Comparison of ENCODE assay signal across 23 cellular contexts in the genomic region with DNA sequence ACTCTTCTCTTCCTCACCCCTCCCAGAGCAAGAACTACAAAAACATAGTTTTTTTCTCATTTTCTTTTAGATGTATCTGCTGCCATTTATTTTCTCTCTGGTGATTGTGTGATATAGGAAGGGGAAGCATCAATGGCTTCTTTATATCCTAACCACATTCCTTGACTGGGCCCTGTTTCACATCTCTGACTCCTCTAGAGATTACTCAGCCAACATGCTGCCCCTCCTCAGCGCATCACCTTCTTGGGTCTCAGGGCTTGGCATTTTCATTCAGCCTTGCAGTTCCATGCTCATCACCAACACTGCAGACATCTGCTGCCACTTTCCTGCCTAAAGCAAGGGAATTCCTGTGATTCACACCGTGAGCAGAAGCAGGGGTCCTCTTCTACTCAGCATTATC.
DNase-seq lines count a peak whose midpoint lies in the region; ATAC-seq and TF ChIP-seq lines count a peak whose summit lies in the region.
"Had no signal": no experiment of that assay in that cellular context is flagged by ENCODE, and none has a peak within 500 bp of the region (broad histone marks: within the 10 kb centered on the region; RNA-seq: fewer than 3 reads in every experiment).

No MANE protein-coding gene starts in this region.

- no peak overlapping the region for H3K9ac ChIP-seq in mesendoderm (ENCODE audit: low read length)

- no peaks in the 10 kb centered on the region for H3K9me3 Mint-ChIP-seq in stimulated activated naive CD8-positive, alpha-beta T cell treated with anti-CD3 and anti-CD28 coated beads, Interleukin-15, amount 100 ng/mL, for 72 hours
- H3K9me3 Mint-ChIP-seq in activated CD8-positive, alpha-beta T cell treated with anti-CD3 and anti-CD28 coated beads for 36 hours: no peaks in the 10 kb centered on the region

- no peaks in the 10 kb centered on the region for H3K27me3 ChIP-seq in mesendoderm (ENCODE audit: insufficient read depth, low read length, poor library complexity)
- H3K27me3 ChIP-seq in uterus: no peaks in the 10 kb centered on the region
- H3K27me3 ChIP-seq: BE2C, MG63, SJCRH30 had no signal

- H3K79me2 ChIP-seq in mesendoderm (ENCODE audit: control insufficient read depth, insufficient read depth, low read length): no peaks in the 10 kb centered on the region

- H2AK5ac ChIP-seq in mesendoderm (ENCODE audit: low read length): no peak overlapping the region

- TF ChIP-seq CTCF in activated CD8-positive, alpha-beta T cell treated with anti-CD3 and anti-CD28 coated beads for 36 hours (IDR thresholded peaks at IDR 0.05): no peak
- TF ChIP-seq CTCF in uterus (IDR thresholded peaks at IDR 0.05): no peak

- H3K4me3 Mint-ChIP-seq in stimulated activated naive CD8-positive, alpha-beta T cell treated with anti-CD3 and anti-CD28 coated beads, Interleukin-15, amount 100 ng/mL, for 72 hours: no peak overlapping the region
- H3K4me3 Mint-ChIP-seq in activated CD8-positive, alpha-beta T cell treated with anti-CD3 and anti-CD28 coated beads for 36 hours: no peak overlapping the region
- H3K4me3 Mint-ChIP-seq: HFFc6 had no signal

- intact Hi-C loops in activated CD8-positive, alpha-beta T cell treated with anti-CD3 and anti-CD28 coated beads for 36 hours (cut with micrococcal nuclease): no loop called here
- intact Hi-C loops in uterus (cut with DNase I; ENCODE audit: low total_unique reads): no loop called here

- no peak overlapping the region for H3K4me2 ChIP-seq in mesendoderm (ENCODE audit: low read length)

- no peak overlapping the region for H4K5ac ChIP-seq in mesendoderm (ENCODE audit: low read length)

- CTCF ChIA-PET in activated CD8-positive, alpha-beta T cell treated with anti-CD3 and anti-CD28 coated beads for 36 hours (lab: Charles Lee): interaction anchor here (0.6 kb wide), 1 partner anchor 239 kb away, joined by 3 read pairs; no protein-coding TSS in a partner anchor

- no peaks in the 10 kb centered on the region for H3K27me3 Mint-ChIP-seq in stimulated activated naive CD8-positive, alpha-beta T cell treated with anti-CD3 and anti-CD28 coated beads, Interleukin-15, amount 100 ng/mL, for 72 hours
- no peaks in the 10 kb centered on the region for H3K27me3 Mint-ChIP-seq in activated CD8-positive, alpha-beta T cell treated with anti-CD3 and anti-CD28 coated beads for 36 hours
- H3K27me3 Mint-ChIP-seq: CD4-positive, alpha-beta memory T cell had no signal

- peak; percentile 66 for ATAC-seq in stimulated activated naive CD8-positive, alpha-beta T cell treated with anti-CD3 and anti-CD28 coated beads, Interleukin-15, amount 100 ng/mL, for 72 hours
- ATAC-seq in stimulated activated naive CD8-positive, alpha-beta T cell treated with anti-CD3 and anti-CD28 coated beads, Interleukin-15, Interleukin-2, amounts not matched to agents 100 U/mL and 50 U/mL, for 24 hours: no peak
- peak; percentile 42 for ATAC-seq in activated CD8-positive, alpha-beta T cell treated with anti-CD3 and anti-CD28 coated beads for 36 hours
- ATAC-seq in HG03354 (IDR thresholded peaks at IDR 0.05; ENCODE audit: poor library complexity, severe bottlenecking, unreplicated experiment): no peak

- no peaks in the 10 kb centered on the region for H3K36me3 ChIP-seq in mesendoderm (ENCODE audit: control insufficient read depth, insufficient read depth, low read length)
- no peaks in the 10 kb centered on the region for H3K36me3 ChIP-seq in uterus
- H3K36me3 ChIP-seq: BE2C, MG63, SJCRH30 had no signal

- no peak overlapping the region for H2BK5ac ChIP-seq in mesendoderm (ENCODE audit: low read length)

- no peaks in the 10 kb centered on the region for H3K79me1 ChIP-seq in mesendoderm (ENCODE audit: low read length)

- no peak overlapping the region for H2BK15ac ChIP-seq in mesendoderm (replicated peaks; ENCODE audit: low read depth)

- no peaks in the 10 kb centered on the region for H3K9me3 ChIP-seq in uterus
- H3K9me3 ChIP-seq: BE2C, MG63, SJCRH30 had no signal

- H3K27ac ChIP-seq in mesendoderm (ENCODE audit: low read depth, low read length) (no peak overlapping the region), uterus (no peak overlapping the region)
- H3K27ac ChIP-seq: HL-60, SJCRH30 had no signal

- H3K4me3 ChIP-seq in mesendoderm (ENCODE audit: low read length) (no peak overlapping the region), uterus (no peak overlapping the region)
- H3K4me3 ChIP-seq: MG63, SJCRH30 had no signal

- POLR2A ChIA-PET in activated CD8-positive, alpha-beta T cell treated with anti-CD3 and anti-CD28 coated beads for 36 hours (lab: Charles Lee): no interaction called here

- no peak overlapping the region for H3K18ac ChIP-seq in mesendoderm (ENCODE audit: low read length)

- H2BK120ac ChIP-seq in mesendoderm (ENCODE audit: low read depth, low read length): no peak overlapping the region

- WGBS in mesendoderm (ENCODE audit: extremely low coverage, insufficient coverage, low lambda C conversion rate): no CpG with 5 or more reads among the region's 2 CpGs

- no peak overlapping the region for H3K27ac Mint-ChIP-seq in stimulated activated naive CD8-positive, alpha-beta T cell treated with anti-CD3 and anti-CD28 coated beads, Interleukin-15, amount 100 ng/mL, for 72 hours
- H3K27ac Mint-ChIP-seq in activated CD8-positive, alpha-beta T cell treated with anti-CD3 and anti-CD28 coated beads for 36 hours: no peak overlapping the region
- H3K27ac Mint-ChIP-seq: HFFc6 had no signal

- no peak for DNase-seq in stimulated activated naive CD8-positive, alpha-beta T cell treated with anti-CD3 and anti-CD28 coated beads, Interleukin-15, amount 100 ng/mL, for 72 hours
- DNase-seq in stimulated activated naive CD8-positive, alpha-beta T cell treated with anti-CD3 and anti-CD28 coated beads, Interleukin-15, Interleukin-2, amounts not matched to agents 100 U/mL and 50 U/mL, for 24 hours: no peak
- no peak for DNase-seq in activated CD8-positive, alpha-beta T cell treated with anti-CD3 and anti-CD28 coated beads for 36 hours
- DNase-seq in mesendoderm: peak; percentile 10
- no peak for DNase-seq in NCI-H1105 treated with DMSO at 0.1 percent for 48 hours (lab: John Stamatoyannopoulos, UW)
- no peak for DNase-seq in uterus
- DNase-seq: BE2C, DMS153, GDM1, H7, HFFc6, IMR-90, Karpas-422, MG63, NCI-H1048, NCI-H146, NCI-H2029 treated with DMSO at 0.1 percent for 48 hours, NCI-H2171, NCI-H526, SJCRH30 had no signal

- H3K56ac ChIP-seq in mesendoderm (ENCODE audit: low read length): no peak overlapping the region

- H3K4ac ChIP-seq in mesendoderm (ENCODE audit: low read depth, low read length): no peak overlapping the region

- H4K8ac ChIP-seq in mesendoderm (ENCODE audit: low read depth, low read length): no peak overlapping the region

- peaks cover 19% of the 10 kb centered on the region for H3K4me1 Mint-ChIP-seq in stimulated activated naive CD8-positive, alpha-beta T cell treated with anti-CD3 and anti-CD28 coated beads, Interleukin-15, amount 100 ng/mL, for 72 hours
- peaks cover 18% of the 10 kb centered on the region for H3K4me1 Mint-ChIP-seq in activated CD8-positive, alpha-beta T cell treated with anti-CD3 and anti-CD28 coated beads for 36 hours (ENCODE audit: low read depth)

- H3K23ac ChIP-seq in mesendoderm (ENCODE audit: low read length): no peak overlapping the region

- TF ChIP-seq POLR2A in uterus (IDR thresholded peaks at IDR 0.05): no peak

- no peaks in the 10 kb centered on the region for H3K36me3 Mint-ChIP-seq in activated CD8-positive, alpha-beta T cell treated with anti-CD3 and anti-CD28 coated beads for 36 hours (ENCODE audit: low read depth)
- H3K36me3 Mint-ChIP-seq: CD4-positive, alpha-beta memory T cell had no signal

- H3K4me1 ChIP-seq in mesendoderm (ENCODE audit: control insufficient read depth, low read depth, low read length): no peaks in the 10 kb centered on the region
- no peaks in the 10 kb centered on the region for H3K4me1 ChIP-seq in uterus
- H3K4me1 ChIP-seq: SJCRH30 had no signal

Comparison
In these comparisons a context has a peak if more than half of its experiments do, and no peak if none do; other contexts are left out.
1. ATAC-seq: peak in stimulated activated naive CD8-positive, alpha-beta T cell treated with anti-CD3 and anti-CD28 coated beads, Interleukin-15, amount 100 ng/mL, for 72 hours (single experiment) and activated CD8-positive, alpha-beta T cell treated with anti-CD3 and anti-CD28 coated beads for 36 hours (single experiment); none in stimulated activated naive CD8-positive, alpha-beta T cell treated with anti-CD3 and anti-CD28 coated beads, Interleukin-15, Interleukin-2, amounts not matched to agents 100 U/mL and 50 U/mL, for 24 hours (single experiment) and HG03354 (single experiment).